8 cellular contexts compared by ENCODE assay signal in genomic region chr2:105798595-105798994, GRCh38. TPM values are rescaled to one million over a fixed set of nuclear protein-coding genes. Genes with fewer than 3 reads are reported as not detected.
DNase-seq lines count a peak whose midpoint lies in the region; ATAC-seq and TF ChIP-seq lines count a peak whose summit lies in the region.
"Had no signal": no experiment of that assay in that cellular context is flagged by ENCODE, and none has a peak within 500 bp of the region (broad histone marks: within the 10 kb centered on the region; RNA-seq: fewer than 3 reads in every experiment).

No MANE protein-coding gene starts in this region.

- no peaks in the 10 kb centered on the region for H3K27me3 Mint-ChIP-seq in IgD-negative memory B cell
- no peaks in the 10 kb centered on the region for H3K27me3 Mint-ChIP-seq in activated T-cell treated with anti-CD3 and anti-CD28 coated beads, Interleukin-2, amount 50 U/mL, for 72 hours (ENCODE audit: low read depth)
- H3K27me3 Mint-ChIP-seq in progenitor cell of endocrine pancreas = no peaks in the 10 kb centered on the region

- H3K4me3 Mint-ChIP-seq in IgD-negative memory B cell (peak overlapping the region; percentile 73 to 94 (median 82)), progenitor cell of endocrine pancreas (ENCODE audit: low read depth) (no peak overlapping the region)
- H3K4me3 Mint-ChIP-seq in activated T-cell treated with anti-CD3 and anti-CD28 coated beads, Interleukin-2, amount 50 U/mL, for 72 hours = peak overlapping the region; percentile 83 to 88

- H3K4me1 ChIP-seq in smooth muscle cell (ENCODE audit: low read depth) = peaks cover 35% of the 10 kb centered on the region

- H3K4me2 ChIP-seq in smooth muscle cell = peak overlapping the region; percentile 26

- peak overlapping the region; percentile 48 for H3K27ac ChIP-seq in smooth muscle cell (ENCODE audit: low read depth)

- H4K20me1 ChIP-seq in smooth muscle cell (ENCODE audit: low read depth) = peaks cover 100% of the 10 kb centered on the region

- no peaks in the 10 kb centered on the region for H3K9me3 Mint-ChIP-seq in IgD-negative memory B cell
- no peaks in the 10 kb centered on the region for H3K9me3 Mint-ChIP-seq in activated T-cell treated with anti-CD3 and anti-CD28 coated beads, Interleukin-2, amount 50 U/mL, for 72 hours
- H3K9me3 Mint-ChIP-seq in progenitor cell of endocrine pancreas (ENCODE audit: low read depth) = no peaks in the 10 kb centered on the region

- peaks cover 90% of the 10 kb centered on the region for H3K79me2 ChIP-seq in smooth muscle cell (ENCODE audit: low read depth)

- H3K27ac Mint-ChIP-seq in IgD-negative memory B cell (peak overlapping the region; percentile 78 to 96 (median 93)), progenitor cell of endocrine pancreas (no peak overlapping the region)
- H3K27ac Mint-ChIP-seq in activated T-cell treated with anti-CD3 and anti-CD28 coated beads, Interleukin-2, amount 50 U/mL, for 72 hours = peak overlapping the region; percentile 99

- peak; percentile 45 for ATAC-seq in GM18867 (IDR thresholded peaks at IDR 0.05; ENCODE audit: unreplicated experiment)
- ATAC-seq in activated T-cell treated with anti-CD3 and anti-CD28 coated beads, Interleukin-2, amount 50 U/mL, for 72 hours (replicated peaks in 1 of 2) = peak; percentile 14 to 29
- ATAC-seq in GM21381 (IDR thresholded peaks at IDR 0.05; ENCODE audit: unreplicated experiment) = no peak

- no peak overlapping the region for H3K4me3 ChIP-seq in smooth muscle cell

- H3K9me3 ChIP-seq in smooth muscle cell (replicated peaks; ENCODE audit: low read depth) = no peaks in the 10 kb centered on the region

- no peak overlapping the region for H2AFZ ChIP-seq in smooth muscle cell (ENCODE audit: low read depth)

- no peak overlapping the region for H3K9ac ChIP-seq in smooth muscle cell (ENCODE audit: low read depth)

- H3K36me3 Mint-ChIP-seq in IgD-negative memory B cell (peaks cover 4% of the 10 kb centered on the region), progenitor cell of endocrine pancreas (ENCODE audit: insufficient read depth) (peaks cover 4% of the 10 kb centered on the region)
- peaks cover 6 to 21% of the 10 kb centered on the region in 2 donors for H3K36me3 Mint-ChIP-seq in activated T-cell treated with anti-CD3 and anti-CD28 coated beads, Interleukin-2, amount 50 U/mL, for 72 hours (ENCODE audit: insufficient read depth in 2 of 2)

- WGBS in smooth muscle cell (ENCODE audit: low lambda C conversion rate) = 62% methylated on average over 2 of the region's 2 CpGs

- no peak for TF ChIP-seq CTCF in smooth muscle cell (IDR thresholded peaks at IDR 0.05; ENCODE audit: borderline replicate concordance, insufficient read depth, poor library complexity, severe bottlenecking)
- TF ChIP-seq CTCF in GM13976 (IDR thresholded peaks at IDR 0.05; ENCODE audit: borderline replicate concordance, control extremely low read depth, extremely low read depth, insufficient read depth, missing control alignments) = no peak
- TF ChIP-seq CTCF in progenitor cell of endocrine pancreas (IDR thresholded peaks at IDR 0.05; ENCODE audit: unreplicated experiment) = no peak

- in situ Hi-C loops in GM13976 (cut with MboI; ENCODE audit: low sequenced_read_pairs, unreplicated experiment) = no loop called here

- H3K36me3 ChIP-seq in smooth muscle cell (ENCODE audit: low read depth) = no peaks in the 10 kb centered on the region

- peaks cover 5% of the 10 kb centered on the region for H3F3A ChIP-seq in smooth muscle cell (ENCODE audit: low read depth)

- DNase-seq in activated T-cell treated with anti-CD3 and anti-CD28 coated beads, Interleukin-2, amount 50 U/mL, for 72 hours = peak; percentile 54 to 66
- DNase-seq in smooth muscle cell (lab: John Stamatoyannopoulos, UW; ENCODE audit: unreplicated experiment) (no peak), GM13976 (ENCODE audit: low spot score) (no peak), progenitor cell of endocrine pancreas (ENCODE audit: low spot score, unreplicated experiment) (no peak)
- DNase-seq: NCI-H510A had no signal

- H3K4me1 Mint-ChIP-seq in IgD-negative memory B cell (peaks cover 62 to 84% (median 76%) of the 10 kb centered on the region in 3 donors), progenitor cell of endocrine pancreas (ENCODE audit: low read depth) (peaks cover 49% of the 10 kb centered on the region)
- H3K4me1 Mint-ChIP-seq in activated T-cell treated with anti-CD3 and anti-CD28 coated beads, Interleukin-2, amount 50 U/mL, for 72 hours (ENCODE audit: low read depth) = peaks cover 97% of the 10 kb centered on the region

- H3K27me3 ChIP-seq in smooth muscle cell (ENCODE audit: low read depth) = no peaks in the 10 kb centered on the region

RNA-seq across cellular contexts. Expression of gene NCK2, which starts 53.9 kb away (rescaled TPM):
- polyA plus RNA-seq in IgD-negative memory B cell (19.6 TPM), smooth muscle cell (44.8 and 50.5 TPM in 2 replicates)
- 100 to 1,000 TPM; 159 to 161 TPM for total RNA-seq in activated T-cell treated with anti-CD3 and anti-CD28 coated beads, Interleukin-2, amount 50 U/mL, for 72 hours
- total RNA-seq in smooth muscle cell (25.0 and 29.0 TPM in 2 replicates), progenitor cell of endocrine pancreas (92.5 TPM in 2 replicates)

Comparison
In these comparisons a context has a peak if more than half of its experiments do, and no peak if none do; other contexts are left out.
1. DNase-seq: peak in activated T-cell treated with anti-CD3 and anti-CD28 coated beads, Interleukin-2, amount 50 U/mL, for 72 hours (2 of 2); none in smooth muscle cell (single experiment), GM13976 (single experiment) and progenitor cell of endocrine pancreas (single experiment).